ENCODE assay signal across 17 cellular contexts in genomic region chr2:240170883-240171282, GRCh38. TPM values are rescaled to one million over a fixed set of nuclear protein-coding genes. Genes with fewer than 3 reads are reported as not detected.
A peak's percentile ranks its signal among the peaks of the same experiment; 100 is the strongest.
DNase-seq lines count a peak whose midpoint lies in the region; ATAC-seq and TF ChIP-seq lines count a peak whose summit lies in the region.
"Had no signal": no experiment of that assay in that cellular context is flagged by ENCODE, and none has a peak within 500 bp of the region (broad histone marks: within the 10 kb centered on the region; RNA-seq: fewer than 3 reads in every experiment).

No MANE protein-coding gene starts in this region.

- no peaks in the 10 kb centered on the region for H3K27me3 Mint-ChIP-seq in endodermal cell (ENCODE audit: insufficient read depth)

- TF ChIP-seq CTCF in endodermal cell (conservative IDR thresholded peaks at IDR 0.05), result no peak
- TF ChIP-seq CTCF in colonic mucosa (IDR thresholded peaks at IDR 0.05), result no peak

- DNase-seq in cardiac septum (ENCODE audit: low spot score) (peak; percentile 64), Right ventricle myocardium inferior (ENCODE audit: missing footprints) (no peak), endodermal cell (peak; percentile 10), sciatic nerve (ENCODE audit: low spot score) (peak; percentile 23), colonic mucosa (no peak)
- DNase-seq: 8988T; ACHN; C1 segment of cervical spinal cord; CD4-positive, alpha-beta T cell; DMS79 had no signal

- H3K36me3 Mint-ChIP-seq in endodermal cell (ENCODE audit: low read depth), result no peaks in the 10 kb centered on the region

- intact Hi-C loops in cardiac septum (cut with DNase I) (no loop called here), Right ventricle myocardium inferior (cut with DNase I) (no loop called here), sciatic nerve (cut with DNase I) (no loop called here), colonic mucosa (cut with DNase I) (no loop called here)

- H3K27me3 ChIP-seq in endodermal cell (ENCODE audit: control insufficient read depth, insufficient read depth, low read length, poor library complexity, severe bottlenecking) (no peaks in the 10 kb centered on the region), colonic mucosa (no peaks in the 10 kb centered on the region)

- no peaks in the 10 kb centered on the region for H3K9me3 ChIP-seq in endodermal cell (ENCODE audit: control insufficient read depth, low read length)
- no peaks in the 10 kb centered on the region for H3K9me3 ChIP-seq in colonic mucosa

- H3K9ac ChIP-seq in endodermal cell (ENCODE audit: extremely low read depth, low read length, poor library complexity, severe bottlenecking) (no peak overlapping the region), colonic mucosa (ENCODE audit: low read depth in 2 of 2, low read length in 2 of 2) (no peak overlapping the region)

- no peak overlapping the region for H3K4me3 ChIP-seq in endodermal cell (ENCODE audit: low read length)
- H3K4me3 ChIP-seq in colonic mucosa, result no peak overlapping the region
- H3K4me3 ChIP-seq: GM12878, GM23338 had no signal

- peaks cover 4% of the 10 kb centered on the region for H3K9me3 Mint-ChIP-seq in endodermal cell
- H3K9me3 Mint-ChIP-seq: CD4-positive, alpha-beta T cell had no signal

- no peak for ATAC-seq in Right ventricle myocardium inferior
- no peak for ATAC-seq in sciatic nerve
- ATAC-seq in HG02852 (IDR thresholded peaks at IDR 0.05; ENCODE audit: unreplicated experiment), result no peak
- ATAC-seq in GM18519 (IDR thresholded peaks at IDR 0.05; ENCODE audit: low FRiP score, unreplicated experiment), result no peak
- ATAC-seq: GM12878 had no signal

- no peaks in the 10 kb centered on the region for H3K4me1 Mint-ChIP-seq in endodermal cell
- H3K4me1 Mint-ChIP-seq: GM23338 had no signal

- no peak overlapping the region for H3K4me3 Mint-ChIP-seq in endodermal cell
- H3K4me3 Mint-ChIP-seq: CD4-positive, alpha-beta T cell; GM23338 had no signal

- no peaks in the 10 kb centered on the region for H3K4me1 ChIP-seq in endodermal cell (ENCODE audit: control insufficient read depth, insufficient read depth, low read length)
- no peaks in the 10 kb centered on the region for H3K4me1 ChIP-seq in colonic mucosa

- WGBS in endodermal cell (ENCODE audit: insufficient coverage in 1 of 2, insufficient read length in 1 of 2), 2 experiments, result 91 to 93% methylated on average over 2 to 3 of the region's 3 CpGs

- H3K27ac ChIP-seq in endodermal cell (ENCODE audit: low read depth, low read length) (no peak overlapping the region), colonic mucosa (no peak overlapping the region)

- H3K36me3 ChIP-seq in endodermal cell (ENCODE audit: control insufficient read depth, insufficient read depth, low read length) (no peaks in the 10 kb centered on the region), colonic mucosa (no peaks in the 10 kb centered on the region)

- no peak overlapping the region for H3K27ac Mint-ChIP-seq in endodermal cell
- H3K27ac Mint-ChIP-seq: CD4-positive, alpha-beta T cell; GM23338 had no signal

RNA-seq across cellular contexts. Expression of gene OTOS, which starts 30.4 kb away (rescaled TPM):
- total RNA-seq in cardiac septum (not detected), Right ventricle myocardium inferior (not detected), endodermal cell (not detected), sciatic nerve (not detected), colonic mucosa (not detected)
- not detected for polyA plus RNA-seq in endodermal cell (2013, experiment 1 of 2)
- not detected for polyA plus RNA-seq in endodermal cell (2013, experiment 2 of 2)
- total RNA-seq: CD4-positive, alpha-beta T cell; G401; GM12878; GM23338; H7; HT1080 had no signal
- polyA plus RNA-seq: GM12878 had no signal

RNA-seq across cellular contexts. Expression of gene COPS9, which starts 34.8 kb away (rescaled TPM):
- total RNA-seq in cardiac septum (149 TPM), Right ventricle myocardium inferior (220 TPM), endodermal cell (100 to 1,000 TPM; 151 to 161 TPM), sciatic nerve (124 TPM), colonic mucosa (100 to 1,000 TPM; 119 to 169 TPM)
- 175 TPM for polyA plus RNA-seq in endodermal cell (2013, experiment 1 of 2)
- 183 TPM for polyA plus RNA-seq in endodermal cell (2013, experiment 2 of 2)

Comparison
In these comparisons a context has a peak if more than half of its experiments do, and no peak if none do; other contexts are left out.
1. DNase-seq: peak in cardiac septum (single experiment), endodermal cell (single experiment) and sciatic nerve (single experiment); none in Right ventricle myocardium inferior (single experiment) and colonic mucosa (single experiment).